8 cellular contexts compared by ENCODE assay signal in genomic region chr19:57613941-57614743, GRCh38. TPM values are rescaled to one million over a fixed set of nuclear protein-coding genes. Genes with fewer than 3 reads are reported as not detected.
DNase-seq lines count a peak whose midpoint lies in the region; ATAC-seq and TF ChIP-seq lines count a peak whose summit lies in the region.

Gene ZNF134, plus strand, starts transcription at chr19:57614242. Its CDS starts 5,227 bp downstream, at chr19:57619469.

- ATAC-seq in GM21737 (IDR thresholded peaks at IDR 0.05; ENCODE audit: unreplicated experiment): peak; percentile 91

- peak within 1 kb of the TSS; percentile 91 for H3K27ac Mint-ChIP-seq in nephron progenitor cell
- H3K27ac Mint-ChIP-seq in stimulated activated naive CD8-positive, alpha-beta T cell treated with anti-CD3 and anti-CD28 coated beads, Interleukin-15, Interleukin-2, amounts not matched to agents 100 ng/mL and 50 ng/mL, for 24 hours: peak within 1 kb of the TSS; percentile 89

- TF ChIP-seq CTCF in fibroblast of villous mesenchyme (IDR thresholded peaks at IDR 0.05; ENCODE audit: insufficient read depth, low read depth, low read length): peak; percentile 52
- no peak for TF ChIP-seq CTCF in nephron progenitor cell (IDR thresholded peaks at IDR 0.05)

- peaks cover 95% of the 10 kb centered on the region for H3K9me3 Mint-ChIP-seq in nephron progenitor cell
- H3K9me3 Mint-ChIP-seq in stimulated activated naive CD8-positive, alpha-beta T cell treated with anti-CD3 and anti-CD28 coated beads, Interleukin-15, Interleukin-2, amounts not matched to agents 100 ng/mL and 50 ng/mL, for 24 hours: peaks cover 45% of the 10 kb centered on the region

- H3K27me3 Mint-ChIP-seq in nephron progenitor cell (ENCODE audit: low read depth, poor library complexity): peaks cover 4% of the 10 kb centered on the region
- no peaks in the 10 kb centered on the region for H3K27me3 Mint-ChIP-seq in stimulated activated naive CD8-positive, alpha-beta T cell treated with anti-CD3 and anti-CD28 coated beads, Interleukin-15, Interleukin-2, amounts not matched to agents 100 ng/mL and 50 ng/mL, for 24 hours

- peaks cover 11% of the 10 kb centered on the region for H3K4me1 Mint-ChIP-seq in nephron progenitor cell
- peaks cover 20% of the 10 kb centered on the region for H3K4me1 Mint-ChIP-seq in stimulated activated naive CD8-positive, alpha-beta T cell treated with anti-CD3 and anti-CD28 coated beads, Interleukin-15, Interleukin-2, amounts not matched to agents 100 ng/mL and 50 ng/mL, for 24 hours (ENCODE audit: low read depth)

- peak; percentile 81 for DNase-seq in DMS79 treated with DMSO at 0.1 percent for 48 hours (lab: John Stamatoyannopoulos, UW)
- DNase-seq in LHCN-M2 (ENCODE audit: low read depth): peak; percentile 87
- DNase-seq in SHP77 (lab: John Stamatoyannopoulos, UW): peak; percentile 88 to 91
- DNase-seq in activated effector memory CD4-positive, alpha-beta T cell treated with Interleukin-2 at 50 U/mL for 16 hours: peak; percentile 85
- peak; percentile 89 for DNase-seq in fibroblast of villous mesenchyme (ENCODE audit: low read depth)
- peak; percentile 89 for DNase-seq in nephron progenitor cell

- peak within 1 kb of the TSS; percentile 97 for H3K4me3 Mint-ChIP-seq in nephron progenitor cell
- H3K4me3 Mint-ChIP-seq in stimulated activated naive CD8-positive, alpha-beta T cell treated with anti-CD3 and anti-CD28 coated beads, Interleukin-15, Interleukin-2, amounts not matched to agents 100 ng/mL and 50 ng/mL, for 24 hours: peak within 1 kb of the TSS; percentile 92

- peak within 1 kb of the TSS; percentile 98 for H3K4me3 ChIP-seq in fibroblast of villous mesenchyme (ENCODE audit: low read depth, low read length)

- H3K36me3 Mint-ChIP-seq in nephron progenitor cell (ENCODE audit: low read depth): peaks cover 93% of the 10 kb centered on the region
- H3K36me3 Mint-ChIP-seq in stimulated activated naive CD8-positive, alpha-beta T cell treated with anti-CD3 and anti-CD28 coated beads, Interleukin-15, Interleukin-2, amounts not matched to agents 100 ng/mL and 50 ng/mL, for 24 hours (ENCODE audit: low read depth): peaks cover 58% of the 10 kb centered on the region

RNA-seq across cellular contexts. Expression of gene ZNF134, which starts in this region (rescaled TPM):
- 22.3 and 22.9 TPM in 2 replicates for total RNA-seq in LHCN-M2 (2014; rRNA removed)
- 7.9 TPM for polyA plus RNA-seq in LHCN-M2 (2012)
- 20.0 and 21.2 TPM in 2 replicates for total RNA-seq in fibroblast of villous mesenchyme

Comparison
In these comparisons a context has a peak if more than half of its experiments do, and no peak if none do; other contexts are left out.
1. Peak in every context shown above with its lines: DNase-seq, ATAC-seq and H3K4me3 ChIP-seq.